Comparison of ENCODE assay signal across 11 cellular contexts in genomic region chr19:53549354-53549753, GRCh38. TPM values are rescaled to one million over a fixed set of nuclear protein-coding genes. Genes with fewer than 3 reads are reported as not detected.
DNase-seq lines count a peak whose midpoint lies in the region; ATAC-seq and TF ChIP-seq lines count a peak whose summit lies in the region.
"Had no signal": no experiment of that assay in that cellular context is flagged by ENCODE, and none has a peak within 500 bp of the region (broad histone marks: within the 10 kb centered on the region; RNA-seq: fewer than 3 reads in every experiment).

No MANE protein-coding gene starts in this region.

- no peaks in the 10 kb centered on the region for H3K9me3 ChIP-seq in osteoblast (ENCODE audit: low read depth, low read length)
- H3K9me3 ChIP-seq in neuronal stem cell (replicated peaks in 1 of 2; ENCODE audit: control insufficient read depth in 2 of 2, insufficient read depth in 1 of 2, low read depth in 1 of 2, low read length in 2 of 2): peaks cover 0 to 5% of the 10 kb centered on the region in 2 donors

- H4K20me1 ChIP-seq in osteoblast (ENCODE audit: insufficient read depth, low read length): no peaks in the 10 kb centered on the region

- H3K4ac ChIP-seq in neuronal stem cell (ENCODE audit: low read length): no peak overlapping the region

- H3K9ac ChIP-seq in neuronal stem cell (ENCODE audit: low read depth, low read length, poor library complexity): no peak overlapping the region

- no peaks in the 10 kb centered on the region for H3K27me3 ChIP-seq in osteoblast (ENCODE audit: insufficient read depth, low read length)
- no peaks in the 10 kb centered on the region for H3K27me3 ChIP-seq in neuronal stem cell (ENCODE audit: control insufficient read depth in 3 of 3, insufficient read depth in 3 of 3, low read depth in 1 of 3, low read length in 3 of 3)

- no peak overlapping the region for H4K8ac ChIP-seq in neuronal stem cell (ENCODE audit: low read depth, low read length)

- H3K36me3 ChIP-seq in osteoblast (ENCODE audit: insufficient read depth, low read length) (no peaks in the 10 kb centered on the region), neuronal stem cell (replicated peaks in 1 of 2; ENCODE audit: control insufficient read depth in 2 of 2, insufficient read depth in 2 of 2, low read length in 2 of 2) (peaks cover 4 to 9% of the 10 kb centered on the region in 2 donors)

- peak; percentile 63 for DNase-seq in AG04449 (ENCODE audit: low read depth, low spot score)
- peak; percentile 59 for DNase-seq in HFFc6
- DNase-seq in epithelial cell of esophagus (ENCODE audit: low read depth): peak; percentile 12
- DNase-seq in osteoblast (ENCODE audit: insufficient read length, low spot score, missing footprints): no peak
- DNase-seq in activated naive CD8-positive, alpha-beta T cell treated with anti-CD3 and anti-CD28 coated beads, Interleukin-2, amount 50 U/mL, for 24 hours: no peak
- DNase-seq in HuH-7 (ENCODE audit: low spot score): no peak
- no peak for DNase-seq in neuronal stem cell (ENCODE audit: low spot score)
- DNase-seq: kidney glomerular epithelial cell, NCI-H526 treated with DMSO at 0.1 percent for 48 hours had no signal

- H2BK15ac ChIP-seq in neuronal stem cell (ENCODE audit: low read length): no peak overlapping the region

- peaks cover 14% of the 10 kb centered on the region; the same call in 1 of the 2 replicates for H3K36me3 Mint-ChIP-seq in HFFc6 (ENCODE audit: low read depth)
- H3K36me3 Mint-ChIP-seq in activated naive CD8-positive, alpha-beta T cell treated with anti-CD3 and anti-CD28 coated beads, Interleukin-2, amount 50 U/mL, for 24 hours (ENCODE audit: low read depth): peaks cover 57% of the 10 kb centered on the region

- H3K4me2 ChIP-seq in osteoblast (ENCODE audit: insufficient read depth, low read length) (peak overlapping the region; percentile 49), neuronal stem cell (ENCODE audit: insufficient read depth, low read length, poor library complexity, severe bottlenecking) (no peak overlapping the region)

- H4K91ac ChIP-seq in neuronal stem cell (ENCODE audit: low read depth, low read length, poor library complexity): no peak overlapping the region

- H3K4me3 Mint-ChIP-seq in HFFc6: peak overlapping the region; percentile 9; the same call in 1 of the 2 replicates
- no peak overlapping the region for H3K4me3 Mint-ChIP-seq in activated naive CD8-positive, alpha-beta T cell treated with anti-CD3 and anti-CD28 coated beads, Interleukin-2, amount 50 U/mL, for 24 hours

- H3K9me3 Mint-ChIP-seq in HFFc6: no peaks in the 10 kb centered on the region
- peaks cover 14% of the 10 kb centered on the region for H3K9me3 Mint-ChIP-seq in activated naive CD8-positive, alpha-beta T cell treated with anti-CD3 and anti-CD28 coated beads, Interleukin-2, amount 50 U/mL, for 24 hours

- H2BK120ac ChIP-seq in neuronal stem cell (ENCODE audit: low read depth, low read length): no peak overlapping the region

- H3K27ac Mint-ChIP-seq in HFFc6: peak overlapping the region; percentile 68
- H3K27ac Mint-ChIP-seq in activated naive CD8-positive, alpha-beta T cell treated with anti-CD3 and anti-CD28 coated beads, Interleukin-2, amount 50 U/mL, for 24 hours: no peak overlapping the region

- peaks cover 57% of the 10 kb centered on the region for H3K4me1 Mint-ChIP-seq in HFFc6 (ENCODE audit: low read depth)
- peaks cover 40% of the 10 kb centered on the region for H3K4me1 Mint-ChIP-seq in activated naive CD8-positive, alpha-beta T cell treated with anti-CD3 and anti-CD28 coated beads, Interleukin-2, amount 50 U/mL, for 24 hours

- no peak for ATAC-seq in activated naive CD8-positive, alpha-beta T cell treated with anti-CD3 and anti-CD28 coated beads, Interleukin-2, amount 50 U/mL, for 24 hours
- no peak for ATAC-seq in GM21576 (IDR thresholded peaks at IDR 0.05; ENCODE audit: unreplicated experiment)

- POLR2A ChIA-PET in AG04449 (lab: Yijun Ruan, JAX): no interaction called here

- peaks cover 7% of the 10 kb centered on the region for H3K79me1 ChIP-seq in neuronal stem cell (ENCODE audit: low read depth, low read length)

- H3K4me1 ChIP-seq in osteoblast (ENCODE audit: insufficient read depth, low read length) (peaks cover 24% of the 10 kb centered on the region), neuronal stem cell (ENCODE audit: control insufficient read depth in 2 of 2, insufficient read depth in 1 of 2, low read depth in 1 of 2, low read length in 2 of 2) (no peaks in the 10 kb centered on the region)

- no peak overlapping the region for H2BK12ac ChIP-seq in neuronal stem cell (ENCODE audit: low read length)

- H3K27ac ChIP-seq in osteoblast (ENCODE audit: low read depth, low read length): peak overlapping the region; percentile 84
- H3K27ac ChIP-seq in neuronal stem cell (replicated peaks; ENCODE audit: low read length): no peak overlapping the region
- H3K27ac ChIP-seq: C4-2B had no signal

- CTCF ChIA-PET in AG04449 (lab: Yijun Ruan, JAX): no interaction called here

- H2AFZ ChIP-seq in osteoblast (ENCODE audit: low read length): peak overlapping the region; percentile 5
- no peak overlapping the region for H2AFZ ChIP-seq in neuronal stem cell (ENCODE audit: low read length)

- H3K79me2 ChIP-seq in osteoblast (ENCODE audit: insufficient read depth, low read length): peaks cover 54% of the 10 kb centered on the region

- no peaks in the 10 kb centered on the region; the same call in 1 of the 2 replicates for H3K27me3 Mint-ChIP-seq in HFFc6 (ENCODE audit: insufficient read depth)
- H3K27me3 Mint-ChIP-seq in activated naive CD8-positive, alpha-beta T cell treated with anti-CD3 and anti-CD28 coated beads, Interleukin-2, amount 50 U/mL, for 24 hours: no peaks in the 10 kb centered on the region

- H2BK5ac ChIP-seq in neuronal stem cell (ENCODE audit: low read length): no peak overlapping the region

- no peak overlapping the region for H3K4me3 ChIP-seq in AG04449 (ENCODE audit: low read depth, low read length)
- no peak overlapping the region for H3K4me3 ChIP-seq in epithelial cell of esophagus (ENCODE audit: low read length)
- peak overlapping the region; percentile 33 for H3K4me3 ChIP-seq in osteoblast (ENCODE audit: insufficient read depth, low read length)
- H3K4me3 ChIP-seq in neuronal stem cell (ENCODE audit: low read length in 2 of 2): no peak overlapping the region

- no peak overlapping the region for H2AK5ac ChIP-seq in neuronal stem cell (ENCODE audit: low read depth, low read length)

- no peak for TF ChIP-seq CTCF in AG04449 (IDR thresholded peaks at IDR 0.05; ENCODE audit: insufficient read depth, low read length, missing control alignments)
- TF ChIP-seq CTCF in HFFc6 (IDR thresholded peaks at IDR 0.05): no peak
- no peak for TF ChIP-seq CTCF in epithelial cell of esophagus (IDR thresholded peaks at IDR 0.05; ENCODE audit: insufficient read depth, low read depth, low read length, missing control alignments)
- TF ChIP-seq CTCF in osteoblast (IDR thresholded peaks at IDR 0.05; ENCODE audit: extremely low read depth, low read depth, low read length): no peak

- no CpG with 5 or more reads among the region's 3 CpGs for WGBS in neuronal stem cell (ENCODE audit: extremely low coverage in 2 of 2, insufficient read length in 2 of 2, insufficient replicate concordance in 1 of 2), 2 donors

- no peak overlapping the region for H3K23ac ChIP-seq in neuronal stem cell (ENCODE audit: low read depth, low read length, poor library complexity)

- H3K18ac ChIP-seq in neuronal stem cell (ENCODE audit: low read length): no peak overlapping the region

- H3K14ac ChIP-seq in neuronal stem cell (ENCODE audit: low read length): no peak overlapping the region

RNA-seq across cellular contexts. Expression of gene ZNF331, which starts 11.4 kb away (rescaled TPM):
- 10 to 100 TPM in 4 of 6 experiments, 1 to 10 TPM in 2; 9.8 to 13.0 (median 11.3) TPM for total RNA-seq in HFFc6 (2021; fragmentation: NEBNext Ultra II Directional; extraction: Animal tissue kit (Norgen Biotek cat#: 25700))
- 16.6 and 25.0 TPM in 2 replicates for total RNA-seq in osteoblast
- polyA plus RNA-seq in neuronal stem cell (2013, experiment 1 of 2): 22.4 TPM
- 23.2 TPM for polyA plus RNA-seq in neuronal stem cell (2013, experiment 2 of 2)

Comparison
In these comparisons a context has a peak if more than half of its experiments do, and no peak if none do; other contexts are left out.
1. DNase-seq: peak in AG04449 (single experiment), HFFc6 (single experiment) and epithelial cell of esophagus (single experiment); none in osteoblast (single experiment), activated naive CD8-positive, alpha-beta T cell treated with anti-CD3 and anti-CD28 coated beads, Interleukin-2, amount 50 U/mL, for 24 hours (single experiment), HuH-7 (single experiment) and neuronal stem cell (single experiment).